Comparison of ENCODE assay signal across 7 cellular contexts in the genomic region with DNA sequence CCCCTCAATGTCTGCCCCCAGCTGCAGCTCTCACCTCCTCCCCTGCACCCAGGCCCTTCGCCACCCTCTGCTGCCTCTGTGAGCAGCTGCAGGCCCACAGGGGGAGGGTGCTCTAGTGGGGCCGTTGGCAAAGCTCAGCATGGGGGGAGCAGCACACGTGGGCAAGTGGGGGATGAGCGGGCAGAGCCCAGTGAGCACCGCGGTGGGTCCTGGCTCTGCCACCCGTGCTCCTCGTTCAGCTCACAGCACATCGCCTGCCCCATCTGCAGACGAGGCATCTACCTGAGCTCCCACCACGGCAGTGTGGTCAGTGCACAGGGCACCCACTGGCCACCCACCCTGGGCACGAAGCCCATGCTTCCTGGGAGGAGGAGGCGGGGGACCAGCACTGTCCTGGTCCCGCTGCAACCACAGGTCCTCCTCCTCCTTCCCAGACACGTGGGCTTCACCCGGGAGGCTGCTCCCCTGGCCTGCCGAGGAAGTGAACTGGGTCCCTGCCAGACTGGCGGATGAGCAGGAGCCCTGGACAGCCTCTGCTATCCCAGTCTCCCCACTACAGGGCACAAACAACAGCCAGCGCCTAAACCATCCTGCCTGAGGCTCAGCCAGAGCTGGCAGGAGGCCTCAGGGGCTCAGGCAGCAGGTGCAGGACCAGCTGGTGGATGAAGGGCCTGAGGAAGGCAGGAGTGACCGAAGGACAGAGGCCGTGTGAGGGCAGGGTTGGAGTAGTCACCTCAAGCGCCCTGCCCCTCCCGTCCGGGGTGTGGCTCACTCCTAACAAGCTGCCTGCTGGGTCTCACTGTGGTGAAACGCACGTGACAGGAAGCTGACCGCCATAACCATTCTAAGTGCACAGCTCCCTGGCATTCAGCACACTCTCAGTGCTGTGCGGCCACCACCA.
DNase-seq lines count a peak whose midpoint lies in the region; ATAC-seq and FAIRE-seq lines count a peak whose summit lies in the region.

No MANE protein-coding gene starts in this region.

- H3K9me3 Mint-ChIP-seq in activated naive CD4-positive, alpha-beta T cell treated with anti-CD3 and anti-CD28 coated beads, Interleukin-2, amount 50 U/mL, for 72 hours: no peaks in the 10 kb centered on the region
- H3K9me3 Mint-ChIP-seq in naive B cell: no peaks in the 10 kb centered on the region

- DNase-seq in G401 (ENCODE audit: low spot score) (peak; percentile 47), NCI-H146 (lab: John Stamatoyannopoulos, UW) (peak; percentile 91), naive B cell (no peak), KG1 (lab: John Stamatoyannopoulos, UW) (no peak), inferior parietal cortex (ENCODE audit: extremely low spot score) (no peak), GM19239 (ENCODE audit: insufficient read length, low spot score) (no peak)
- DNase-seq in activated naive CD4-positive, alpha-beta T cell treated with anti-CD3 and anti-CD28 coated beads, Interleukin-2, amount 50 U/mL, for 72 hours (ENCODE audit: low spot score in 2 of 2): no peak

- peak; percentile 28 to 81 for ATAC-seq in activated naive CD4-positive, alpha-beta T cell treated with anti-CD3 and anti-CD28 coated beads, Interleukin-2, amount 50 U/mL, for 72 hours
- peak; percentile 54 to 72 for ATAC-seq in naive B cell (ENCODE audit: low read depth in 2 of 2)

- FAIRE-seq in GM19239 (lab: Jason Lieb, UNC): no peak

- H3K27ac Mint-ChIP-seq in activated naive CD4-positive, alpha-beta T cell treated with anti-CD3 and anti-CD28 coated beads, Interleukin-2, amount 50 U/mL, for 72 hours: peak overlapping the region in 1 of 2 donors; percentile 68
- peak overlapping the region in 3 of 6 donors; percentile 60 to 87 (median 79) for H3K27ac Mint-ChIP-seq in naive B cell

- in situ Hi-C loops in G401 (cut with HindIII; ENCODE audit: low sequenced_read_pairs): no loop called here

- no peaks in the 10 kb centered on the region for H3K27me3 Mint-ChIP-seq in naive B cell

- H3K4me1 Mint-ChIP-seq in naive B cell: peaks cover 4 to 23% (median 16%) of the 10 kb centered on the region in 3 donors

- peak overlapping the region in 2 of 8 donors; percentile 39 to 53 for H3K4me3 Mint-ChIP-seq in naive B cell

- no peaks in the 10 kb centered on the region for H3K36me3 Mint-ChIP-seq in activated naive CD4-positive, alpha-beta T cell treated with anti-CD3 and anti-CD28 coated beads, Interleukin-2, amount 50 U/mL, for 72 hours
- no peaks in the 10 kb centered on the region for H3K36me3 Mint-ChIP-seq in naive B cell

Comparison
In these comparisons a context has a peak if more than half of its experiments do, and no peak if none do; other contexts are left out.
1. DNase-seq: peak in G401 (single experiment) and NCI-H146 (single experiment); none in activated naive CD4-positive, alpha-beta T cell treated with anti-CD3 and anti-CD28 coated beads, Interleukin-2, amount 50 U/mL, for 72 hours (0 of 2), naive B cell (single experiment), KG1 (single experiment), inferior parietal cortex (single experiment) and GM19239 (single experiment).